10 cellular contexts compared by ENCODE assay signal in genomic region chr20:34222208-34222607, GRCh38. TPM values are rescaled to one million over a fixed set of nuclear protein-coding genes. Genes with fewer than 3 reads are reported as not detected.
A peak's percentile ranks its signal among the peaks of the same experiment; 100 is the strongest.
DNase-seq lines count a peak whose midpoint lies in the region; ATAC-seq and TF ChIP-seq lines count a peak whose summit lies in the region.
"Had no signal": no experiment of that assay in that cellular context is flagged by ENCODE, and none has a peak within 500 bp of the region (broad histone marks: within the 10 kb centered on the region; RNA-seq: fewer than 3 reads in every experiment).

No MANE protein-coding gene starts in this region.

- no peaks in the 10 kb centered on the region for H3K9me3 ChIP-seq in upper lobe of right lung

- no peak overlapping the region for H3K27ac Mint-ChIP-seq in activated CD4-positive, alpha-beta memory T cell treated with anti-CD3 and anti-CD28 coated beads for 36 hours
- H3K27ac Mint-ChIP-seq in activated CD4-positive, alpha-beta memory T cell treated with anti-CD3 and anti-CD28 coated beads, Interleukin-2, amount 10 ng/mL, durations not matched to agents 7 days and 5 days, result no peak overlapping the region
- H3K27ac Mint-ChIP-seq: activated B cell treated with CpG ODN at 0.5 μM for 24 hours; activated naive CD4-positive, alpha-beta T cell treated with anti-CD3 and anti-CD28 coated beads, Interleukin-2, amount 50 U/mL, for 24 hours had no signal

- peaks cover 10% of the 10 kb centered on the region for H3K27me3 Mint-ChIP-seq in activated CD4-positive, alpha-beta memory T cell treated with anti-CD3 and anti-CD28 coated beads for 36 hours
- peaks cover 20% of the 10 kb centered on the region for H3K27me3 Mint-ChIP-seq in activated CD4-positive, alpha-beta memory T cell treated with anti-CD3 and anti-CD28 coated beads, Interleukin-2, amount 10 ng/mL, durations not matched to agents 7 days and 5 days

- no peaks in the 10 kb centered on the region for H3K36me3 Mint-ChIP-seq in activated CD4-positive, alpha-beta memory T cell treated with anti-CD3 and anti-CD28 coated beads for 36 hours
- H3K36me3 Mint-ChIP-seq in activated CD4-positive, alpha-beta memory T cell treated with anti-CD3 and anti-CD28 coated beads, Interleukin-2, amount 10 ng/mL, durations not matched to agents 7 days and 5 days (ENCODE audit: low read depth), result no peaks in the 10 kb centered on the region
- H3K36me3 Mint-ChIP-seq: activated naive CD4-positive, alpha-beta T cell treated with anti-CD3 and anti-CD28 coated beads, Interleukin-2, amount 50 U/mL, for 24 hours had no signal

- peak; percentile 53 for ATAC-seq in upper lobe of right lung
- ATAC-seq in HG02763 (IDR thresholded peaks at IDR 0.05; ENCODE audit: unreplicated experiment), result no peak
- ATAC-seq in GM21367 (IDR thresholded peaks at IDR 0.05; ENCODE audit: unreplicated experiment), result no peak

- POLR2A ChIA-PET in activated CD4-positive, alpha-beta memory T cell treated with anti-CD3 and anti-CD28 coated beads for 36 hours (lab: Charles Lee), result no interaction called here
- POLR2A ChIA-PET in activated CD4-positive, alpha-beta memory T cell treated with anti-CD3 and anti-CD28 coated beads, Interleukin-2, amount 10 ng/mL, durations not matched to agents 7 days and 5 days (lab: Charles Lee), result interaction anchor here (0.8 kb wide), 1 partner anchor 10 kb away, joined by 3 read pairs; no protein-coding TSS in a partner anchor

- H3K27ac ChIP-seq in upper lobe of right lung, result no peak overlapping the region

- no peak overlapping the region for H3K4me3 ChIP-seq in upper lobe of right lung

- no peaks in the 10 kb centered on the region for H3K36me3 ChIP-seq in upper lobe of right lung

- no peak for TF ChIP-seq CTCF in upper lobe of right lung (IDR thresholded peaks at IDR 0.05)

- intact Hi-C loops in activated CD4-positive, alpha-beta memory T cell treated with anti-CD3 and anti-CD28 coated beads for 36 hours (cut with micrococcal nuclease), result no loop called here
- intact Hi-C loops in upper lobe of right lung (cut with DNase I), result no loop called here

- no peaks in the 10 kb centered on the region for H3K9me3 Mint-ChIP-seq in activated CD4-positive, alpha-beta memory T cell treated with anti-CD3 and anti-CD28 coated beads for 36 hours
- H3K9me3 Mint-ChIP-seq in activated CD4-positive, alpha-beta memory T cell treated with anti-CD3 and anti-CD28 coated beads, Interleukin-2, amount 10 ng/mL, durations not matched to agents 7 days and 5 days, result no peaks in the 10 kb centered on the region
- H3K9me3 Mint-ChIP-seq: activated B cell treated with CpG ODN at 0.5 μM for 24 hours; activated naive CD4-positive, alpha-beta T cell treated with anti-CD3 and anti-CD28 coated beads, Interleukin-2, amount 50 U/mL, for 24 hours had no signal

- H3K27me3 ChIP-seq in upper lobe of right lung, result no peaks in the 10 kb centered on the region

- no peak overlapping the region for H3K4me3 Mint-ChIP-seq in activated CD4-positive, alpha-beta memory T cell treated with anti-CD3 and anti-CD28 coated beads for 36 hours
- no peak overlapping the region for H3K4me3 Mint-ChIP-seq in activated CD4-positive, alpha-beta memory T cell treated with anti-CD3 and anti-CD28 coated beads, Interleukin-2, amount 10 ng/mL, durations not matched to agents 7 days and 5 days
- H3K4me3 Mint-ChIP-seq: activated B cell treated with CpG ODN at 0.5 μM for 24 hours; activated naive CD4-positive, alpha-beta T cell treated with anti-CD3 and anti-CD28 coated beads, Interleukin-2, amount 50 U/mL, for 24 hours had no signal

- CTCF ChIA-PET in activated CD4-positive, alpha-beta memory T cell treated with anti-CD3 and anti-CD28 coated beads for 36 hours (lab: Charles Lee), result no interaction called here
- CTCF ChIA-PET in activated CD4-positive, alpha-beta memory T cell treated with anti-CD3 and anti-CD28 coated beads, Interleukin-2, amount 10 ng/mL, durations not matched to agents 7 days and 5 days (lab: Charles Lee), result interaction anchor here (1.8 kb wide), 1 partner anchor 9 kb away, joined by 4 read pairs; no protein-coding TSS in a partner anchor

- no peaks in the 10 kb centered on the region for H3K4me1 Mint-ChIP-seq in activated CD4-positive, alpha-beta memory T cell treated with anti-CD3 and anti-CD28 coated beads for 36 hours (ENCODE audit: low read depth)
- peaks cover 6% of the 10 kb centered on the region for H3K4me1 Mint-ChIP-seq in activated CD4-positive, alpha-beta memory T cell treated with anti-CD3 and anti-CD28 coated beads, Interleukin-2, amount 10 ng/mL, durations not matched to agents 7 days and 5 days
- H3K4me1 Mint-ChIP-seq: activated B cell treated with CpG ODN at 0.5 μM for 24 hours; activated naive CD4-positive, alpha-beta T cell treated with anti-CD3 and anti-CD28 coated beads, Interleukin-2, amount 50 U/mL, for 24 hours had no signal

- no peaks in the 10 kb centered on the region for H3K4me1 ChIP-seq in upper lobe of right lung

- peak; percentile 22 for DNase-seq in activated CD4-positive, alpha-beta memory T cell treated with anti-CD3 and anti-CD28 coated beads for 36 hours
- no peak for DNase-seq in activated CD4-positive, alpha-beta memory T cell treated with anti-CD3 and anti-CD28 coated beads, Interleukin-2, amount 10 ng/mL, durations not matched to agents 7 days and 5 days
- DNase-seq in SIG-M5 (lab: John Stamatoyannopoulos, UW), result peak; percentile 72
- DNase-seq in fibroblast of gingiva (ENCODE audit: low read depth), result peak; percentile 94
- no peak for DNase-seq in upper lobe of right lung
- no peak for DNase-seq in inferior parietal cortex (ENCODE audit: extremely low spot score)
- DNase-seq: activated B cell treated with CpG ODN at 0.5 μM for 24 hours had no signal

RNA-seq across cellular contexts. Expression of gene ASIP, which starts 19.0 kb away (rescaled TPM):
- total RNA-seq in activated CD4-positive, alpha-beta memory T cell treated with anti-CD3 and anti-CD28 coated beads for 36 hours, result not detected
- total RNA-seq in activated CD4-positive, alpha-beta memory T cell treated with anti-CD3 and anti-CD28 coated beads, Interleukin-2, amount 10 ng/mL, durations not matched to agents 7 days and 5 days, result not detected
- total RNA-seq in upper lobe of right lung, result not detected
- total RNA-seq: activated B cell treated with CpG ODN at 0.5 μM for 24 hours had no signal

Comparison
In these comparisons a context has a peak if more than half of its experiments do, and no peak if none do; other contexts are left out.
1. DNase-seq: peak in activated CD4-positive, alpha-beta memory T cell treated with anti-CD3 and anti-CD28 coated beads for 36 hours (single experiment), SIG-M5 (single experiment) and fibroblast of gingiva (single experiment); none in activated CD4-positive, alpha-beta memory T cell treated with anti-CD3 and anti-CD28 coated beads, Interleukin-2, amount 10 ng/mL, durations not matched to agents 7 days and 5 days (single experiment), upper lobe of right lung (single experiment) and inferior parietal cortex (single experiment).